ENCODE assay signal across 6 cellular contexts in genomic region chr6:134702279-134702678, GRCh38.
"Had no signal": no experiment of that assay in that cellular context is flagged by ENCODE, and none has a peak within 500 bp of the region (broad histone marks: within the 10 kb centered on the region; RNA-seq: fewer than 3 reads in every experiment).

No MANE protein-coding gene starts in this region.

- H3K9ac ChIP-seq: GM23248 had no signal

- H3K4me3 ChIP-seq: GM23248 had no signal

- FAIRE-seq: H54, HTR-8/SVneo had no signal

- H2AFZ ChIP-seq: GM23248 had no signal

- H3K27ac ChIP-seq: GM23248 had no signal

- DNase-seq: GM23248, GOT3, H9, HCEC 1CT had no signal
